In the genomic region with DNA sequence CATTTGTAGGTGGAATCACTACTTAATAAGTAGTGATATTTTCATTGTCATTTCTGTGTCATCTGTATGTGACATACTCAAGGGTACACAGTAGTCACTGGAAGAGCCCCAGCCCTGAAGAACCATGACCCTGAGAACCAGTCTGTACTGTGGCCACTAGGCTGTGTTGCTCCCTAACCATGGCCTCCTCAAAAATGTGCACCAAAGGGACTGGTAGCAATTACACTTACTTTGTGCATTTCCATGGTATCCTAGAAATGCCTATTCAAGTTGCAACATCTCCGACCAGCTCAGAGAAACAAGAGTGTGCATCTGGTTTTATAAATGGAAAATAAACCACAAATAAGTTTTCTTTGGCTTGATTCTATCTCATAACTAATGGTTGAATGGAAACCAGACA, we compare ENCODE assay signal across 13 cellular contexts.
DNase-seq lines count a peak whose midpoint lies in the region; FAIRE-seq and TF ChIP-seq lines count a peak whose summit lies in the region.
"Had no signal": no experiment of that assay in that cellular context is flagged by ENCODE, and none has a peak within 500 bp of the region (broad histone marks: within the 10 kb centered on the region; RNA-seq: fewer than 3 reads in every experiment).

No MANE protein-coding gene starts in this region.

- H4K20me1 ChIP-seq in Loucy (ENCODE audit: insufficient read depth, low read length, poor library complexity, severe bottlenecking) (no peaks in the 10 kb centered on the region), neural progenitor cell (ENCODE audit: low read depth) (no peaks in the 10 kb centered on the region)

- H3K4me1 ChIP-seq in Loucy (ENCODE audit: insufficient read depth, low read length, poor library complexity, severe bottlenecking) (no peaks in the 10 kb centered on the region), neural progenitor cell (no peaks in the 10 kb centered on the region), kidney (ENCODE audit: control insufficient read depth in 1 of 2, insufficient read depth in 1 of 2, low read depth in 1 of 2, low read length in 2 of 2) (no peaks in the 10 kb centered on the region)

- H3K4me3 ChIP-seq in Loucy (ENCODE audit: low read length, poor library complexity, severe bottlenecking) (no peak overlapping the region), brain microvascular endothelial cell (ENCODE audit: low read depth, low read length) (no peak overlapping the region), neural progenitor cell (no peak overlapping the region), kidney (ENCODE audit: low read length in 2 of 2) (no peak overlapping the region)

- in situ Hi-C loops in brain microvascular endothelial cell (cut with HindIII; ENCODE audit: low pct_ligation_motif_present, low sequenced_read_pairs) = no loop called here

- no peak overlapping the region for H3K4me2 ChIP-seq in Loucy (ENCODE audit: low read depth, low read length, poor library complexity, severe bottlenecking)
- no peak overlapping the region for H3K4me2 ChIP-seq in neural progenitor cell

- H2AFZ ChIP-seq in Loucy (ENCODE audit: low read length) = no peak overlapping the region
- H2AFZ ChIP-seq in neural progenitor cell (replicated peaks) = no peak overlapping the region

- no peak for FAIRE-seq in kidney (lab: Jason Lieb, UNC)

- H3K4me1 Mint-ChIP-seq in activated naive CD4-positive, alpha-beta T cell treated with anti-CD3 and anti-CD28 coated beads, Interleukin-2, amount 50 U/mL, for 24 hours = peaks cover 64% of the 10 kb centered on the region
- no peaks in the 10 kb centered on the region for H3K4me1 Mint-ChIP-seq in neural progenitor cell

- H3K9ac ChIP-seq in Loucy (ENCODE audit: low read depth, low read length, poor library complexity, severe bottlenecking) (no peak overlapping the region), neural progenitor cell (no peak overlapping the region), kidney (ENCODE audit: low read length in 2 of 2) (no peak overlapping the region)

- peak; percentile 34 for TF ChIP-seq CTCF in Loucy (conservative IDR thresholded peaks at IDR 0.05; ENCODE audit: low read length)
- peak; percentile 54 for TF ChIP-seq CTCF in brain microvascular endothelial cell (IDR thresholded peaks at IDR 0.05; ENCODE audit: low read depth, low read length, missing control alignments)
- no peak for TF ChIP-seq CTCF in neural progenitor cell (IDR thresholded peaks at IDR 0.05)
- no peak for TF ChIP-seq CTCF in kidney (IDR thresholded peaks at IDR 0.05; ENCODE audit: borderline replicate concordance, extremely low read depth, insufficient read depth)

- DNase-seq in activated naive CD4-positive, alpha-beta T cell (lab: John Stamatoyannopoulos, UW) = no peak
- DNase-seq in brain microvascular endothelial cell (no peak), stromal cell of bone marrow (ENCODE audit: low read depth) (peak; percentile 92), NCI-H1417 treated with DMSO at 0.1 percent for 48 hours (lab: John Stamatoyannopoulos, UW) (no peak), neural progenitor cell (ENCODE audit: low spot score) (no peak), kidney (no peak)
- DNase-seq: activated CD4-positive, alpha-beta T cell treated with anti-CD3 and anti-CD28 coated beads for 1 hour; C1 segment of cervical spinal cord; caudate nucleus; NK-92 treated with Interleukin-12 subunit alpha and Interleukin-12 subunit beta, amount 100 ng/mL, for 24 hours; occipital lobe had no signal

- H3K27me3 ChIP-seq in Loucy (ENCODE audit: insufficient read depth, low read length, poor library complexity, severe bottlenecking) (no peaks in the 10 kb centered on the region), brain microvascular endothelial cell (replicated peaks) (no peaks in the 10 kb centered on the region), neural progenitor cell (no peaks in the 10 kb centered on the region)

- H3K27ac Mint-ChIP-seq in activated naive CD4-positive, alpha-beta T cell treated with anti-CD3 and anti-CD28 coated beads, Interleukin-2, amount 50 U/mL, for 24 hours = peak overlapping the region; percentile 46
- H3K27ac Mint-ChIP-seq in neural progenitor cell = no peak overlapping the region

- H3K9me2 ChIP-seq in Loucy (replicated peaks; ENCODE audit: low read depth, low read length) = no peaks in the 10 kb centered on the region

- H3K79me2 ChIP-seq in Loucy (ENCODE audit: insufficient read depth, low read length) (no peaks in the 10 kb centered on the region), neural progenitor cell (ENCODE audit: low read depth) (no peaks in the 10 kb centered on the region)

- H3F3A ChIP-seq in Loucy (ENCODE audit: low read depth) (no peaks in the 10 kb centered on the region), neural progenitor cell (ENCODE audit: low read depth) (no peaks in the 10 kb centered on the region)

- intact Hi-C loops in kidney (cut with DNase I) = no loop called here

- no peak overlapping the region for H3K4me3 Mint-ChIP-seq in activated naive CD4-positive, alpha-beta T cell treated with anti-CD3 and anti-CD28 coated beads, Interleukin-2, amount 50 U/mL, for 24 hours
- no peak overlapping the region for H3K4me3 Mint-ChIP-seq in neural progenitor cell

- no peaks in the 10 kb centered on the region for H3K9me3 Mint-ChIP-seq in activated naive CD4-positive, alpha-beta T cell treated with anti-CD3 and anti-CD28 coated beads, Interleukin-2, amount 50 U/mL, for 24 hours
- H3K9me3 Mint-ChIP-seq in neural progenitor cell = no peaks in the 10 kb centered on the region

- peaks cover 40% of the 10 kb centered on the region for H3K36me3 Mint-ChIP-seq in activated naive CD4-positive, alpha-beta T cell treated with anti-CD3 and anti-CD28 coated beads, Interleukin-2, amount 50 U/mL, for 24 hours
- H3K36me3 Mint-ChIP-seq in neural progenitor cell = no peaks in the 10 kb centered on the region

- H3K27ac ChIP-seq in brain microvascular endothelial cell (peak overlapping the region; percentile 83), neural progenitor cell (no peak overlapping the region), kidney (ENCODE audit: low read depth in 2 of 2, low read length in 2 of 2) (no peak overlapping the region)

- H3K9me3 ChIP-seq in Loucy (ENCODE audit: insufficient read depth, low read depth, low read length) = no peaks in the 10 kb centered on the region
- no peaks in the 10 kb centered on the region for H3K9me3 ChIP-seq in neural progenitor cell (ENCODE audit: low read depth)
- H3K9me3 ChIP-seq in kidney (ENCODE audit: control insufficient read depth in 1 of 2, low read length in 2 of 2) = no peaks in the 10 kb centered on the region

- peaks cover 80% of the 10 kb centered on the region for H3K36me3 ChIP-seq in Loucy (ENCODE audit: insufficient read depth, low read length)
- H3K36me3 ChIP-seq in brain microvascular endothelial cell (replicated peaks) = peaks cover 3% of the 10 kb centered on the region
- H3K36me3 ChIP-seq in neural progenitor cell = no peaks in the 10 kb centered on the region
- no peaks in the 10 kb centered on the region for H3K36me3 ChIP-seq in kidney (ENCODE audit: control insufficient read depth in 1 of 2, insufficient read depth in 2 of 2, low read length in 2 of 2)

- H3K27me3 Mint-ChIP-seq in activated naive CD4-positive, alpha-beta T cell treated with anti-CD3 and anti-CD28 coated beads, Interleukin-2, amount 50 U/mL, for 24 hours = no peaks in the 10 kb centered on the region
- H3K27me3 Mint-ChIP-seq in neural progenitor cell (ENCODE audit: insufficient read depth, low read depth) = peaks cover 2% of the 10 kb centered on the region

Comparison
In these comparisons a context has a peak if more than half of its experiments do, and no peak if none do; other contexts are left out.
1. CTCF ChIP-seq: peak in Loucy (single experiment) and brain microvascular endothelial cell (single experiment); none in neural progenitor cell (single experiment) and kidney (single experiment).